ENCODE assay signal across 2 cellular contexts in the genomic region with DNA sequence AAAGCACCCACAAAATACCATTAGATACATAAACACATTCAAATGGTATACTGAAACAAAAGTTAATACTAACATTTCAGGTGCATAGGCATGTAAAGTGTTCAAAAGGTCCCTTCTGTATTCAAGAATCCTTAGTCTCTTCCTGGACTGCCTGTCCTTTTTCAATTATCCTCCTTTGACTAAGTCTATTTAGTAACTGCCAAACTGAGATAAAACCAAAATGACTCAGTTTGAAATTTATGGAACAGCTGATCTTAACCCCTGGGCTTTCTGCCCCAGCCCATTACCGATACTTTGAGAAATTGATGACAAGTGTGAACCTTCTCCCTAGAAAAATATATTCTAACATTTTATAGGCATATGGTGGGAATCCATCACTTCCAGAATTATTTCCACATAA.
A peak's percentile ranks its signal among the peaks of the same experiment; 100 is the strongest.
TF ChIP-seq lines count a peak whose summit lies in the region.

No MANE protein-coding gene starts in this region.

TF ChIP-seq in SK-N-SH, 30 proteins besides CTCF, POLR2A, EP300 and RAD21:
- TF ChIP-seq, protein P1, sequence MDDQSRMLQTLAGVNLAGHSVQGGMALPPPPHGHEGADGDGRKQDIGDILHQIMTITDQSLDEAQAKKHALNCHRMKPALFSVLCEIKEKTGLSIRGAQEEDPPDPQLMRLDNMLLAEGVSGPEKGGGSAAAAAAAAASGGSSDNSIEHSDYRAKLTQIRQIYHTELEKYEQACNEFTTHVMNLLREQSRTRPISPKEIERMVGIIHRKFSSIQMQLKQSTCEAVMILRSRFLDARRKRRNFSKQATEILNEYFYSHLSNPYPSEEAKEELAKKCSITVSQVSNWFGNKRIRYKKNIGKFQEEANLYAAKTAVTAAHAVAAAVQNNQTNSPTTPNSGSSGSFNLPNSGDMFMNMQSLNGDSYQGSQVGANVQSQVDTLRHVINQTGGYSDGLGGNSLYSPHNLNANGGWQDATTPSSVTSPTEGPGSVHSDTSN (IDR thresholded peaks at IDR 0.05) = 0 out of 2 replicates have a peak, but pooled peaks have one; percentile 4
- no peak for TF ChIP-seq TEAD4 (IDR thresholded peaks at IDR 0.05; ENCODE audit: borderline replicate concordance, insufficient read depth)

TF ChIP-seq in GM23338, 12 proteins besides CTCF, POLR2A, EP300 and RAD21:
- TF ChIP-seq, protein P2, sequence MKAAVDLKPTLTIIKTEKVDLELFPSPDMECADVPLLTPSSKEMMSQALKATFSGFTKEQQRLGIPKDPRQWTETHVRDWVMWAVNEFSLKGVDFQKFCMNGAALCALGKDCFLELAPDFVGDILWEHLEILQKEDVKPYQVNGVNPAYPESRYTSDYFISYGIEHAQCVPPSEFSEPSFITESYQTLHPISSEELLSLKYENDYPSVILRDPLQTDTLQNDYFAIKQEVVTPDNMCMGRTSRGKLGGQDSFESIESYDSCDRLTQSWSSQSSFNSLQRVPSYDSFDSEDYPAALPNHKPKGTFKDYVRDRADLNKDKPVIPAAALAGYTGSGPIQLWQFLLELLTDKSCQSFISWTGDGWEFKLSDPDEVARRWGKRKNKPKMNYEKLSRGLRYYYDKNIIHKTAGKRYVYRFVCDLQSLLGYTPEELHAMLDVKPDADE (IDR thresholded peaks at IDR 0.05) = no peak
- TF ChIP-seq, protein P3, sequence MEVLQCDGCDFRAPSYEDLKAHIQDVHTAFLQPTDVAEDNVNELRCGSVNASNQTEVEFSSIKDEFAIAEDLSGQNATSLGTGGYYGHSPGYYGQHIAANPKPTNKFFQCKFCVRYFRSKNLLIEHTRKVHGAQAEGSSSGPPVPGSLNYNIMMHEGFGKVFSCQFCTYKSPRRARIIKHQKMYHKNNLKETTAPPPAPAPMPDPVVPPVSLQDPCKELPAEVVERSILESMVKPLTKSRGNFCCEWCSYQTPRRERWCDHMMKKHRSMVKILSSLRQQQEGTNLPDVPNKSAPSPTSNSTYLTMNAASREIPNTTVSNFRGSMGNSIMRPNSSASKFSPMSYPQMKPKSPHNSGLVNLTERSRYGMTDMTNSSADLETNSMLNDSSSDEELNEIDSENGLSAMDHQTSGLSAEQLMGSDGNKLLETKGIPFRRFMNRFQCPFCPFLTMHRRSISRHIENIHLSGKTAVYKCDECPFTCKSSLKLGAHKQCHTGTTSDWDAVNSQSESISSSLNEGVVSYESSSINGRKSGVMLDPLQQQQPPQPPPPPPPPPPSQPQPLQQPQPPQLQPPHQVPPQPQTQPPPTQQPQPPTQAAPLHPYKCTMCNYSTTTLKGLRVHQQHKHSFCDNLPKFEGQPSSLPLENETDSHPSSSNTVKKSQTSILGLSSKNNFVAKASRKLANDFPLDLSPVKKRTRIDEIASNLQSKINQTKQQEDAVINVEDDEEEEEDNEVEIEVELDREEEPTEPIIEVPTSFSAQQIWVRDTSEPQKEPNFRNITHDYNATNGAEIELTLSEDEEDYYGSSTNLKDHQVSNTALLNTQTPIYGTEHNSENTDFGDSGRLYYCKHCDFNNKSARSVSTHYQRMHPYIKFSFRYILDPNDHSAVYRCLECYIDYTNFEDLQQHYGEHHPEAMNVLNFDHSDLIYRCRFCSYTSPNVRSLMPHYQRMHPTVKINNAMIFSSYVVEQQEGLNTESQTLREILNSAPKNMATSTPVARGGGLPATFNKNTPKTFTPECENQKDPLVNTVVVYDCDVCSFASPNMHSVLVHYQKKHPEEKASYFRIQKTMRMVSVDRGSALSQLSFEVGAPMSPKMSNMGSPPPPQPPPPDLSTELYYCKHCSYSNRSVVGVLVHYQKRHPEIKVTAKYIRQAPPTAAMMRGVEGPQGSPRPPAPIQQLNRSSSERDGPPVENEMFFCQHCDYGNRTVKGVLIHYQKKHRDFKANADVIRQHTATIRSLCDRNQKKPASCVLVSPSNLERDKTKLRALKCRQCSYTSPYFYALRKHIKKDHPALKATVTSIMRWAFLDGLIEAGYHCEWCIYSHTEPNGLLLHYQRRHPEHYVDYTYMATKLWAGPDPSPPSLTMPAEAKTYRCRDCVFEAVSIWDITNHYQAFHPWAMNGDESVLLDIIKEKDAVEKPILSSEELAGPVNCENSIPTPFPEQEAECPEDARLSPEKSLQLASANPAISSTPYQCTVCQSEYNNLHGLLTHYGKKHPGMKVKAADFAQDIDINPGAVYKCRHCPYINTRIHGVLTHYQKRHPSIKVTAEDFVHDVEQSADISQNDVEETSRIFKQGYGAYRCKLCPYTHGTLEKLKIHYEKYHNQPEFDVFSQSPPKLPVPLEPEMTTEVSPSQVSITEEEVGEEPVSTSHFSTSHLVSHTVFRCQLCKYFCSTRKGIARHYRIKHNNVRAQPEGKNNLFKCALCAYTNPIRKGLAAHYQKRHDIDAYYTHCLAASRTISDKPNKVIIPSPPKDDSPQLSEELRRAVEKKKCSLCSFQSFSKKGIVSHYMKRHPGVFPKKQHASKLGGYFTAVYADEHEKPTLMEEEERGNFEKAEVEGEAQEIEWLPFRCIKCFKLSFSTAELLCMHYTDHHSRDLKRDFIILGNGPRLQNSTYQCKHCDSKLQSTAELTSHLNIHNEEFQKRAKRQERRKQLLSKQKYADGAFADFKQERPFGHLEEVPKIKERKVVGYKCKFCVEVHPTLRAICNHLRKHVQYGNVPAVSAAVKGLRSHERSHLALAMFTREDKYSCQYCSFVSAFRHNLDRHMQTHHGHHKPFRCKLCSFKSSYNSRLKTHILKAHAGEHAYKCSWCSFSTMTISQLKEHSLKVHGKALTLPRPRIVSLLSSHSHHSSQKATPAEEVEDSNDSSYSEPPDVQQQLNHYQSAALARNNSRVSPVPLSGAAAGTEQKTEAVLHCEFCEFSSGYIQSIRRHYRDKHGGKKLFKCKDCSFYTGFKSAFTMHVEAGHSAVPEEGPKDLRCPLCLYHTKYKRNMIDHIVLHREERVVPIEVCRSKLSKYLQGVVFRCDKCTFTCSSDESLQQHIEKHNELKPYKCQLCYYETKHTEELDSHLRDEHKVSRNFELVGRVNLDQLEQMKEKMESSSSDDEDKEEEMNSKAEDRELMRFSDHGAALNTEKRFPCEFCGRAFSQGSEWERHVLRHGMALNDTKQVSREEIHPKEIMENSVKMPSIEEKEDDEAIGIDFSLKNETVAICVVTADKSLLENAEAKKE (CRISPR knock-in tag; IDR thresholded peaks at IDR 0.05) = no peak
- no peak for TF ChIP-seq CREB1 (CRISPR knock-in tag; IDR thresholded peaks at IDR 0.05; ENCODE audit: low read depth)
- TF ChIP-seq EZH2phosphoT487 (IDR thresholded peaks at IDR 0.05; ENCODE audit: unreplicated experiment) = no peak
- no peak for TF ChIP-seq POLR2AphosphoS5 (IDR thresholded peaks at IDR 0.05; ENCODE audit: low read depth)
- no peak for TF ChIP-seq JUNB (IDR thresholded peaks at IDR 0.05; ENCODE audit: unreplicated experiment)
- TF ChIP-seq STAT1 (IDR thresholded peaks at IDR 0.05; ENCODE audit: unreplicated experiment) = no peak
- no peak for TF ChIP-seq ZNF114 (CRISPR knock-in tag; IDR thresholded peaks at IDR 0.05)
- no peak for TF ChIP-seq EZH2 (IDR thresholded peaks at IDR 0.05; ENCODE audit: low read depth, unreplicated experiment)
- no peak for TF ChIP-seq REST (IDR thresholded peaks at IDR 0.05; ENCODE audit: unreplicated experiment)
- no peak for TF ChIP-seq NANOG (IDR thresholded peaks at IDR 0.05; ENCODE audit: borderline replicate concordance)
- TF ChIP-seq ZNF331 (CRISPR knock-in tag; IDR thresholded peaks at IDR 0.05; ENCODE audit: low read depth) = no peak
